ENCODE assay signal across 22 cellular contexts in the genomic region with DNA sequence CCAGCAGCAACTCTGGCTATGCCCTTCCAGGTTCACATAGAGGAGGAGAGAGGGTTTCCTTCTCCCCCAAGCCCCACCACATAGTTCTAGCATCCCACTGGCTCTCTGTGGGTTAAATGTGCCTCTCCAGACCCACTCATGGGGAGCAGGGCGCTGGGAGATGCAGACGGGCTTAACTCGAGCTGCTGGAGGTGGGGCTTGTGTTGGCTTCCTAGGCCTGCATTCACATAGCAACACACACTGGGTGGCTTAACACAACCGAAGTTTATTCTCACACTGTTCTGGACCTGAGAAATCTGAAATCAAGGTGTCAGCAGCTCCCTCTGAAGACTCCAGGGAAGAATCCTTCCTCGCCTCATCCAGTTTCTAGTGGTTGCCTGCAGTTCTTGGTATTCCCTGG. TPM values are rescaled to one million over a fixed set of nuclear protein-coding genes. Genes with fewer than 3 reads are reported as not detected.
DNase-seq lines count a peak whose midpoint lies in the region; ATAC-seq and TF ChIP-seq lines count a peak whose summit lies in the region.
"Had no signal": no experiment of that assay in that cellular context is flagged by ENCODE, and none has a peak within 500 bp of the region (broad histone marks: within the 10 kb centered on the region; RNA-seq: fewer than 3 reads in every experiment).

No MANE protein-coding gene starts in this region.

- H3K4me1 Mint-ChIP-seq in type B pancreatic cell (ENCODE audit: unreplicated experiment), result peaks cover 12% of the 10 kb centered on the region
- no peaks in the 10 kb centered on the region for H3K4me1 Mint-ChIP-seq in naive thymus-derived CD8-positive, alpha-beta T cell
- H3K4me1 Mint-ChIP-seq: CD4-positive, CD25-positive, alpha-beta regulatory T cell; CD8-positive, alpha-beta memory T cell had no signal

- H3K36me3 ChIP-seq in SJCRH30 (no peaks in the 10 kb centered on the region), neuronal stem cell (replicated peaks in 1 of 2; ENCODE audit: control insufficient read depth in 2 of 2, insufficient read depth in 2 of 2, low read length in 2 of 2) (no peaks in the 10 kb centered on the region)
- H3K36me3 ChIP-seq: BE2C, HAP-1 had no signal

- no peaks in the 10 kb centered on the region for H3K27me3 ChIP-seq in SJCRH30
- peaks cover 0 to 30% (median 0%) of the 10 kb centered on the region in 3 experiments for H3K27me3 ChIP-seq in neuronal stem cell (ENCODE audit: control insufficient read depth in 3 of 3, insufficient read depth in 3 of 3, low read depth in 1 of 3, low read length in 3 of 3)

- H3K4me2 ChIP-seq in neuronal stem cell (ENCODE audit: insufficient read depth, low read length, poor library complexity, severe bottlenecking), result no peak overlapping the region

- no peak overlapping the region for H2BK120ac ChIP-seq in neuronal stem cell (ENCODE audit: low read depth, low read length)

- H3K9ac ChIP-seq in neuronal stem cell (ENCODE audit: low read depth, low read length, poor library complexity), result no peak overlapping the region

- no peaks in the 10 kb centered on the region for H3K79me1 ChIP-seq in neuronal stem cell (ENCODE audit: low read depth, low read length)

- H4K91ac ChIP-seq in neuronal stem cell (ENCODE audit: low read depth, low read length, poor library complexity), result no peak overlapping the region

- no peak overlapping the region for H3K4me3 Mint-ChIP-seq in type B pancreatic cell
- H3K4me3 Mint-ChIP-seq in naive thymus-derived CD8-positive, alpha-beta T cell, result no peak overlapping the region
- H3K4me3 Mint-ChIP-seq: CD4-positive, CD25-positive, alpha-beta regulatory T cell; CD8-positive, alpha-beta memory T cell; IgD-negative memory B cell had no signal

- TF ChIP-seq CTCF in type B pancreatic cell (conservative IDR thresholded peaks at IDR 0.05), result no peak

- peaks cover 10% of the 10 kb centered on the region for H3K27me3 Mint-ChIP-seq in type B pancreatic cell
- peaks cover 44 to 56% (median 50%) of the 10 kb centered on the region in 5 donors for H3K27me3 Mint-ChIP-seq in naive thymus-derived CD8-positive, alpha-beta T cell

- no peak overlapping the region for H2BK12ac ChIP-seq in neuronal stem cell (ENCODE audit: low read length)

- peak overlapping the region; percentile 22 for H3K27ac Mint-ChIP-seq in type B pancreatic cell
- H3K27ac Mint-ChIP-seq in naive thymus-derived CD8-positive, alpha-beta T cell, result peak overlapping the region in 1 of 10 donors; percentile 11
- H3K27ac Mint-ChIP-seq: CD8-positive, alpha-beta memory T cell; IgD-negative memory B cell had no signal

- no peak overlapping the region for H2AK5ac ChIP-seq in neuronal stem cell (ENCODE audit: low read depth, low read length)

- peak overlapping the region; percentile 24 for H2AFZ ChIP-seq in neuronal stem cell (ENCODE audit: low read length)

- H3K18ac ChIP-seq in neuronal stem cell (ENCODE audit: low read length), result no peak overlapping the region

- WGBS in neuronal stem cell (ENCODE audit: extremely low coverage in 2 of 2, insufficient read length in 2 of 2, insufficient replicate concordance in 1 of 2), 2 donors, result no CpG with 5 or more reads among the region's 5 CpGs

- H3K4me1 ChIP-seq in SJCRH30 (peaks cover 11% of the 10 kb centered on the region), neuronal stem cell (ENCODE audit: control insufficient read depth in 2 of 2, insufficient read depth in 1 of 2, low read depth in 1 of 2, low read length in 2 of 2) (peaks cover 0 to 6% of the 10 kb centered on the region in 2 donors)
- H3K4me1 ChIP-seq: BE2C, HAP-1 had no signal

- POLR2A ChIA-PET in naive thymus-derived CD8-positive, alpha-beta T cell (lab: Charles Lee), result no interaction called here

- H3K9me3 ChIP-seq in SJCRH30 (replicated peaks) (0 out of 2 replicates have a peak, but pooled peaks cover 5% of the 10 kb centered on the region), neuronal stem cell (replicated peaks in 1 of 2; ENCODE audit: control insufficient read depth in 2 of 2, insufficient read depth in 1 of 2, low read depth in 1 of 2, low read length in 2 of 2) (no peaks in the 10 kb centered on the region)
- H3K9me3 ChIP-seq: BE2C, HAP-1 had no signal

- no peak overlapping the region for H3K14ac ChIP-seq in neuronal stem cell (ENCODE audit: low read length)

- H3K27ac ChIP-seq in SJCRH30, result no peak overlapping the region
- no peak overlapping the region for H3K27ac ChIP-seq in neuronal stem cell (replicated peaks; ENCODE audit: low read length)
- H3K27ac ChIP-seq: HL-60 had no signal

- no peaks in the 10 kb centered on the region for H3K36me3 Mint-ChIP-seq in type B pancreatic cell
- H3K36me3 Mint-ChIP-seq in naive thymus-derived CD8-positive, alpha-beta T cell, result no peaks in the 10 kb centered on the region
- H3K36me3 Mint-ChIP-seq: CD4-positive, CD25-positive, alpha-beta regulatory T cell; CD8-positive, alpha-beta memory T cell had no signal

- no peak overlapping the region for H3K23ac ChIP-seq in neuronal stem cell (ENCODE audit: low read depth, low read length, poor library complexity)

- peaks cover 16% of the 10 kb centered on the region for H3K9me3 Mint-ChIP-seq in type B pancreatic cell
- H3K9me3 Mint-ChIP-seq in naive thymus-derived CD8-positive, alpha-beta T cell, result peaks cover 0 to 8% (median 0%) of the 10 kb centered on the region in 9 donors
- H3K9me3 Mint-ChIP-seq: CD8-positive, alpha-beta memory T cell had no signal

- no peak overlapping the region for H2BK5ac ChIP-seq in neuronal stem cell (ENCODE audit: low read length)

- H3K4ac ChIP-seq in neuronal stem cell (ENCODE audit: low read length), result no peak overlapping the region

- ATAC-seq in GM18519 (IDR thresholded peaks at IDR 0.05; ENCODE audit: low FRiP score, unreplicated experiment), result no peak
- no peak for ATAC-seq in HG03097 (IDR thresholded peaks at IDR 0.05; ENCODE audit: low FRiP score, unreplicated experiment)
- no peak for ATAC-seq in naive thymus-derived CD8-positive, alpha-beta T cell

- H2BK15ac ChIP-seq in neuronal stem cell (ENCODE audit: low read length), result no peak overlapping the region

- no peak overlapping the region for H4K8ac ChIP-seq in neuronal stem cell (ENCODE audit: low read depth, low read length)

- H3K4me3 ChIP-seq in SJCRH30 (no peak overlapping the region), neuronal stem cell (ENCODE audit: low read length in 2 of 2) (no peak overlapping the region)
- H3K4me3 ChIP-seq: HAP-1 had no signal

- DNase-seq in SJCRH30 (peak; percentile 38 to 47), iris pigment epithelial cell (ENCODE audit: low read depth) (peak; percentile 4), neuronal stem cell (ENCODE audit: low spot score) (no peak), type B pancreatic cell (ENCODE audit: extremely low spot score, unreplicated experiment) (no peak), cerebellum (ENCODE audit: low spot score) (no peak)
- no peak for DNase-seq in naive thymus-derived CD8-positive, alpha-beta T cell
- DNase-seq: ACHN; BE2C; C1 segment of cervical spinal cord; CD4-positive, CD25-positive, alpha-beta regulatory T cell; CD8-positive, alpha-beta memory T cell; COR-L47; DMS 273 treated with DMSO at 0.1 percent for 48 hours; DMS53; DND-41; EL; KBM-7 had no signal

RNA-seq across cellular contexts. Expression of a gene that starts 33.6 kb away (rescaled TPM):
- 4.6 and 5.1 TPM in 2 replicates for total RNA-seq in SJCRH30 (2014; rRNA removed; shearing (Covaris generic))
- 7.8 TPM for polyA plus RNA-seq in neuronal stem cell (2013, experiment 1 of 2)
- 7.5 TPM for polyA plus RNA-seq in neuronal stem cell (2013, experiment 2 of 2)
- total RNA-seq in type B pancreatic cell (ENCODE audit: low replicate concordance) (12.3 and 15.8 TPM in 2 replicates), cerebellum (8.0 TPM)
- total RNA-seq in naive thymus-derived CD8-positive, alpha-beta T cell, result under 1 TPM in 1 of 2 experiments, not detected in 1; 0.83 TPM
- not detected for polyA plus RNA-seq in naive thymus-derived CD8-positive, alpha-beta T cell
- total RNA-seq: CD4-positive, CD25-positive, alpha-beta regulatory T cell; CD8-positive, alpha-beta memory T cell had no signal
- polyA plus RNA-seq: CD4-positive, CD25-positive, alpha-beta regulatory T cell; IgD-negative memory B cell had no signal

RNA-seq across cellular contexts. Expression of a gene that starts 53.8 kb away (rescaled TPM):
- total RNA-seq in SJCRH30 (2014; rRNA removed; shearing (Covaris generic)), result 41.5 and 45.4 TPM in 2 replicates
- 10.8 TPM for polyA plus RNA-seq in neuronal stem cell (2013, experiment 1 of 2)
- 11.5 TPM for polyA plus RNA-seq in neuronal stem cell (2013, experiment 2 of 2)
- total RNA-seq in type B pancreatic cell (ENCODE audit: low replicate concordance) (11.4 and 13.6 TPM in 2 replicates), cerebellum (28.4 TPM)
- total RNA-seq in naive thymus-derived CD8-positive, alpha-beta T cell, result 10 to 100 TPM; 23.7 to 24.5 TPM
- polyA plus RNA-seq in naive thymus-derived CD8-positive, alpha-beta T cell, result 10 to 100 TPM; 10.9 to 15.2 (median 14.0) TPM

Comparison
In these comparisons a context has a peak if more than half of its experiments do, and no peak if none do; other contexts are left out.
1. DNase-seq: peak in SJCRH30 (2 of 2) and iris pigment epithelial cell (single experiment); none in neuronal stem cell (single experiment), type B pancreatic cell (single experiment), naive thymus-derived CD8-positive, alpha-beta T cell (0 of 10) and cerebellum (single experiment).